19 cellular contexts compared by ENCODE assay signal in the genomic region with DNA sequence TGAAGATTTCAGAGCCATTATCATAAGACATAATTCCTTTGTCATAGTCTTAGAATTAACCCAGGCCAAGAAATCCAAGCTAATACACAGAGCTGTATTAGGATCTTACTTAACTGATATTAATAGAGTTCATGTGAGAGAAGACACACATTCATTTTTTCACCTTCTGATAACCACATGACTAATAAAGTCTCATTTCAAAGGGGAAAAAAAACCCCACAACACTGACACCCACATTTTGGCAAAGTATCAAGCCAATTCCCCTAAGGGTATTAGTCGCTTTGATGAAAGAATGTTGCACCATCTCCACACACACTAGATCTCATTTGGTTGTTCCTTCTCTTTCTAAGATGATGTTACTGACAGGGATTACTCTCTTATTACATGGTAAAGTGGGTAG.
A peak's percentile ranks its signal among the peaks of the same experiment; 100 is the strongest.
DNase-seq lines count a peak whose midpoint lies in the region; ATAC-seq and TF ChIP-seq lines count a peak whose summit lies in the region.
"Had no signal": no experiment of that assay in that cellular context is flagged by ENCODE, and none has a peak within 500 bp of the region (broad histone marks: within the 10 kb centered on the region; RNA-seq: fewer than 3 reads in every experiment).

No MANE protein-coding gene starts in this region.

- no peaks in the 10 kb centered on the region for H3K27me3 ChIP-seq in foreskin keratinocyte

- peak; percentile 71 for ATAC-seq in HG03442 (IDR thresholded peaks at IDR 0.05; ENCODE audit: unreplicated experiment)
- ATAC-seq in foreskin keratinocyte = peak; percentile 85
- no peak for ATAC-seq in left colon
- ATAC-seq: Panc1 had no signal

- H3K4me1 ChIP-seq in foreskin keratinocyte = peaks cover 8% of the 10 kb centered on the region

- DNase-seq in EL (peak; percentile 21), HCEC 1CT (peak; percentile 13), foreskin keratinocyte (peak; percentile 66 to 79), NAMALWA (ENCODE audit: low spot score) (no peak), left colon (no peak), COLO668 (lab: John Stamatoyannopoulos, UW; ENCODE audit: unreplicated experiment) (no peak)
- no peak for DNase-seq in activated CD4-positive, CD25-positive, alpha-beta regulatory T cell treated with anti-CD3 and anti-CD28 coated beads, Interleukin-2, amount 50 U/mL, for 72 hours
- DNase-seq: C1 segment of cervical spinal cord, COR-L47, H7, Karpas-422, NCI-H1417, NCI-H1930, NCI-H2171 treated with DMSO at 0.1 percent for 48 hours, NCI-H774, Right ventricle myocardium superior, SK-N-SH had no signal

- TF ChIP-seq CTCF in foreskin keratinocyte (conservative IDR thresholded peaks at IDR 0.05) = no peak

- intact Hi-C loops in left colon (cut with DNase I, micrococcal nuclease) = no loop called here

- no peak overlapping the region for H3K27ac ChIP-seq in foreskin keratinocyte

Comparison
In these comparisons a context has a peak if more than half of its experiments do, and no peak if none do; other contexts are left out.
1. DNase-seq: peak in EL (single experiment), HCEC 1CT (single experiment) and foreskin keratinocyte (2 of 2); none in NAMALWA (single experiment), activated CD4-positive, CD25-positive, alpha-beta regulatory T cell treated with anti-CD3 and anti-CD28 coated beads, Interleukin-2, amount 50 U/mL, for 72 hours (single experiment), left colon (0 of 2) and COLO668 (single experiment).